In genomic region chr5:129804705-129805104, GRCh38 we compare ENCODE assay signal across 22 cellular contexts.
DNase-seq lines count a peak whose midpoint lies in the region; ATAC-seq and TF ChIP-seq lines count a peak whose summit lies in the region.
"Had no signal": no experiment of that assay in that cellular context is flagged by ENCODE, and none has a peak within 500 bp of the region (broad histone marks: within the 10 kb centered on the region; RNA-seq: fewer than 3 reads in every experiment).

No MANE protein-coding gene starts in this region.

- no peaks in the 10 kb centered on the region for H3K27me3 ChIP-seq in adipocyte (replicated peaks; ENCODE audit: control insufficient read depth, insufficient read depth, low read length)

- no peaks in the 10 kb centered on the region for H3K4me1 ChIP-seq in adipocyte (ENCODE audit: control insufficient read depth, insufficient read depth, low read length)
- H3K4me1 ChIP-seq: SJCRH30 had no signal

- H3K4me1 Mint-ChIP-seq in nephron progenitor cell: no peaks in the 10 kb centered on the region
- H3K4me1 Mint-ChIP-seq: B cell; CD8-positive, alpha-beta memory T cell had no signal

- H3K36me3 ChIP-seq in adipocyte (ENCODE audit: control insufficient read depth, insufficient read depth, low read length, severe bottlenecking): no peaks in the 10 kb centered on the region
- H3K36me3 ChIP-seq: SJCRH30 had no signal

- no peaks in the 10 kb centered on the region for H3K36me3 Mint-ChIP-seq in nephron progenitor cell (ENCODE audit: low read depth)
- H3K36me3 Mint-ChIP-seq: CD8-positive, alpha-beta memory T cell had no signal

- no peak overlapping the region for H3K27ac Mint-ChIP-seq in nephron progenitor cell
- H3K27ac Mint-ChIP-seq: B cell; CD8-positive, alpha-beta memory T cell had no signal

- peaks cover 18% of the 10 kb centered on the region for H3K9me3 Mint-ChIP-seq in nephron progenitor cell

- ATAC-seq in GM21825 (IDR thresholded peaks at IDR 0.05; ENCODE audit: unreplicated experiment): no peak
- ATAC-seq: Right ventricle myocardium inferior had no signal

- H3K27me3 Mint-ChIP-seq in nephron progenitor cell (ENCODE audit: low read depth, poor library complexity): no peaks in the 10 kb centered on the region
- H3K27me3 Mint-ChIP-seq: B cell had no signal

- DNase-seq in NCI-H510A (lab: John Stamatoyannopoulos, UW) (peak; percentile 22), adipocyte (ENCODE audit: low read depth) (peak; percentile 2), iPS DF 19.7 (ENCODE audit: low read depth, low spot score) (peak; percentile 7), nephron progenitor cell (peak; percentile 7), DMS53 (lab: John Stamatoyannopoulos, UW) (no peak), NCI-H774 (lab: John Stamatoyannopoulos, UW) (no peak)
- DNase-seq: CD8-positive, alpha-beta memory T cell; DMS 273 treated with DMSO at 0.1 percent for 48 hours; DND-41; NCI-H1048; NCI-H1417; NCI-H1694; NCI-H2029 treated with DMSO at 0.1 percent for 48 hours; NCI-H2171; NCI-H226; NCI-H524; NCI-H82; SJCRH30 had no signal

- TF ChIP-seq CTCF in nephron progenitor cell (IDR thresholded peaks at IDR 0.05): no peak

- H3K9ac ChIP-seq in adipocyte (ENCODE audit: low read length): no peak overlapping the region

- H3K9me3 ChIP-seq in adipocyte (ENCODE audit: control insufficient read depth, low read length): no peaks in the 10 kb centered on the region
- H3K9me3 ChIP-seq: SJCRH30 had no signal

- H3K4me3 ChIP-seq in adipocyte (ENCODE audit: low read length): no peak overlapping the region
- H3K4me3 ChIP-seq: PC-9, SJCRH30 had no signal

- no peak overlapping the region for H3K4me3 Mint-ChIP-seq in nephron progenitor cell
- H3K4me3 Mint-ChIP-seq: B cell; CD8-positive, alpha-beta memory T cell had no signal

Comparison
In these comparisons a context has a peak if more than half of its experiments do, and no peak if none do; other contexts are left out.
1. DNase-seq: peak in NCI-H510A (single experiment), adipocyte (single experiment), iPS DF 19.7 (single experiment) and nephron progenitor cell (single experiment); none in DMS53 (single experiment) and NCI-H774 (single experiment).